9 cellular contexts compared by ENCODE assay signal in the genomic region with DNA sequence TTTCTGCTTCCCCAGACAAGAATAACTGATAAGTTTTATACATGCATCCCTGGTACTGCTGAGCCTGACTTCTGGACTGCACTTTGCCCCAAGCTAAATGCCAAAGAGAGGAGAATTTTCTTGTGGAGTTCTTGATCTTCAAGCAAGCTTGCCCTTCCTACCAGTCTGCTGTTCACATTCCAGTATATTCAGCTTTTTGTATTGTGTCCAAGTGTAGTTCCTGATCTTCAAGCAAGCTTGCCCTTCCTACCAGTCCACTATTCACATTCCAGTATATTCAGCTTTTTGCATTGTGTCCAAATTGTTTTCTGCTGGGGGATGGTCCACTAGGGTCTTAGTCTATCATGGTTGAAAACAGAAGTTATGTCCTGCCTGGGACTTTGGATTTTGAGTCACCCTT. TPM values are rescaled to one million over a fixed set of nuclear protein-coding genes. Genes with fewer than 3 reads are reported as not detected.
DNase-seq lines count a peak whose midpoint lies in the region; ATAC-seq and TF ChIP-seq lines count a peak whose summit lies in the region.
"Had no signal": no experiment of that assay in that cellular context is flagged by ENCODE, and none has a peak within 500 bp of the region (broad histone marks: within the 10 kb centered on the region; RNA-seq: fewer than 3 reads in every experiment).

No MANE protein-coding gene starts in this region.

- intact Hi-C loops in body of pancreas (cut with DNase I), result no loop called here

- in situ Hi-C loops in ACHN (cut with HindIII; ENCODE audit: low pct_ligation_motif_present, low pct_unique_long_range_greater_than_20kb, low sequenced_read_pairs), result no loop called here

- H3K36me3 ChIP-seq in body of pancreas (replicated peaks in 1 of 2; ENCODE audit: insufficient read depth in 1 of 2, low read depth in 2 of 2) (no peaks in the 10 kb centered on the region), muscle layer of colon (ENCODE audit: insufficient read depth, low read length) (peaks cover 4% of the 10 kb centered on the region)

- H3K27ac ChIP-seq in body of pancreas (peak overlapping the region; percentile 67 to 91 (median 82)), muscle layer of colon (ENCODE audit: low read depth, low read length) (peak overlapping the region; percentile 77)

- peak; percentile 27 for DNase-seq in ACHN
- peak; percentile 2 for DNase-seq in HT-29 (ENCODE audit: low spot score)
- DNase-seq in body of pancreas, result no peak
- DNase-seq in CD1c-positive myeloid dendritic cell (ENCODE audit: extremely low spot score), result no peak
- no peak for DNase-seq in erythroblast (lab: John Stamatoyannopoulos, UW)

- ATAC-seq in body of pancreas (no peak), HG03095 (IDR thresholded peaks at IDR 0.05; ENCODE audit: unreplicated experiment) (no peak), GM18873 (IDR thresholded peaks at IDR 0.05; ENCODE audit: low FRiP score, unreplicated experiment) (no peak)

- TF ChIP-seq CTCF in body of pancreas (IDR thresholded peaks at IDR 0.05), result no peak

- H3K4me3 ChIP-seq in body of pancreas (no peak overlapping the region), muscle layer of colon (ENCODE audit: low read depth in 1 of 2, low read length in 2 of 2) (peak overlapping the region in 1 of 2 donors; percentile 95)

- H3K27me3 ChIP-seq in body of pancreas (no peaks in the 10 kb centered on the region), muscle layer of colon (ENCODE audit: control insufficient read depth in 1 of 2, insufficient read depth in 2 of 2, low read length in 2 of 2) (no peaks in the 10 kb centered on the region)
- H3K27me3 ChIP-seq: tibial nerve had no signal

- peak overlapping the region; percentile 92 for H3K9ac ChIP-seq in muscle layer of colon (ENCODE audit: low read length)

- no peak for TF ChIP-seq POLR2A in body of pancreas (IDR thresholded peaks at IDR 0.05)
- no peak for TF ChIP-seq POLR2A in erythroblast (IDR thresholded peaks at IDR 0.05; ENCODE audit: low read length)

- H3K4me1 ChIP-seq in body of pancreas (peaks cover 22% of the 10 kb centered on the region), muscle layer of colon (ENCODE audit: insufficient read depth, low read length) (peaks cover 25% of the 10 kb centered on the region)

- H3K9me3 ChIP-seq in body of pancreas, result no peaks in the 10 kb centered on the region
- H3K9me3 ChIP-seq in muscle layer of colon (ENCODE audit: low read length), result peaks cover 3% of the 10 kb centered on the region
- H3K9me3 ChIP-seq: tibial nerve had no signal

RNA-seq across cellular contexts. Expression of a gene that starts 0.9 kb away (rescaled TPM):
- 32.3 and 33.4 TPM in 2 replicates for total RNA-seq in HT-29 (2014; rRNA removed; shearing (Covaris generic))
- total RNA-seq in body of pancreas, result 10 to 100 TPM; 17.1 to 23.1 TPM

RNA-seq across cellular contexts. Expression of a gene that starts 13.1 kb away (rescaled TPM):
- not detected in 2 replicates for total RNA-seq in HT-29 (2014; rRNA removed; shearing (Covaris generic))
- 1 to 10 TPM; 2.3 to 6.9 TPM for total RNA-seq in body of pancreas

Comparison
In these comparisons a context has a peak if more than half of its experiments do, and no peak if none do; other contexts are left out.
1. DNase-seq: peak in ACHN (single experiment) and HT-29 (single experiment); none in body of pancreas (0 of 4), CD1c-positive myeloid dendritic cell (single experiment) and erythroblast (0 of 2).